ENCODE assay signal across 15 cellular contexts in genomic region chrX:76893930-76894329, GRCh38.
"Had no signal": no experiment of that assay in that cellular context is flagged by ENCODE, and none has a peak within 500 bp of the region (broad histone marks: within the 10 kb centered on the region; RNA-seq: fewer than 3 reads in every experiment).

No MANE protein-coding gene starts in this region.

- DNase-seq: activated CD4-positive, alpha-beta memory T cell treated with anti-CD3 and anti-CD28 coated beads, Interleukin-2, amount 10 ng/mL, durations not matched to agents 7 days and 5 days; activated CD4-positive, alpha-beta T cell treated with anti-CD3 and anti-CD28 coated beads for 36 hours; activated CD8-positive, alpha-beta memory T cell treated with anti-CD3 and anti-CD28 coated beads, Interleukin-2, amount 50 U/mL, for 4 hours; aorta; effector CD4-positive, alpha-beta T cell; left ventricle myocardium inferior; nephron progenitor cell; stimulated activated CD4-positive, alpha-beta T cell treated with anti-CD3 and anti-CD28 coated beads, Interleukin-4, amount 100 ng/mL, for 1 hour; stimulated activated CD8-positive, alpha-beta memory T cell treated with anti-CD3 and anti-CD28 coated beads, Interleukin-4, amount 100 ng/mL, for 48 hours; stimulated activated naive CD8-positive, alpha-beta T cell treated with anti-CD3 and anti-CD28 coated beads, Interleukin-15, Interleukin-2, amounts not matched to agents 100 U/mL and 50 U/mL, for 24 hours; upper lobe of left lung had no signal

- H3K27ac ChIP-seq: breast epithelium, gastroesophageal sphincter, left ventricle myocardium inferior, upper lobe of left lung, VCaP had no signal

- H3K9me3 Mint-ChIP-seq: activated CD4-positive, alpha-beta memory T cell treated with anti-CD3 and anti-CD28 coated beads, Interleukin-2, amount 10 ng/mL, durations not matched to agents 7 days and 5 days had no signal

- H3K4me3 ChIP-seq: breast epithelium, gastroesophageal sphincter, left ventricle myocardium inferior, upper lobe of left lung had no signal

- H3K9me3 ChIP-seq: gastroesophageal sphincter, left ventricle myocardium inferior had no signal

- H3K27ac Mint-ChIP-seq: activated CD4-positive, alpha-beta memory T cell treated with anti-CD3 and anti-CD28 coated beads, Interleukin-2, amount 10 ng/mL, durations not matched to agents 7 days and 5 days; activated CD4-positive, alpha-beta T cell treated with anti-CD3 and anti-CD28 coated beads for 36 hours; nephron progenitor cell had no signal

- H3K4me3 Mint-ChIP-seq: activated CD4-positive, alpha-beta memory T cell treated with anti-CD3 and anti-CD28 coated beads, Interleukin-2, amount 10 ng/mL, durations not matched to agents 7 days and 5 days; activated CD4-positive, alpha-beta T cell treated with anti-CD3 and anti-CD28 coated beads for 36 hours; nephron progenitor cell had no signal

- H3K36me3 ChIP-seq: breast epithelium, gastroesophageal sphincter, left ventricle myocardium inferior, upper lobe of left lung had no signal

- H3K4me1 ChIP-seq: breast epithelium, gastroesophageal sphincter, left ventricle myocardium inferior, upper lobe of left lung had no signal

- ATAC-seq: activated CD4-positive, alpha-beta T cell treated with anti-CD3 and anti-CD28 coated beads for 36 hours; gastroesophageal sphincter; stimulated activated naive CD8-positive, alpha-beta T cell treated with anti-CD3 and anti-CD28 coated beads, Interleukin-15, Interleukin-2, amounts not matched to agents 100 U/mL and 50 U/mL, for 24 hours had no signal

- H3K27me3 ChIP-seq: breast epithelium, gastroesophageal sphincter, upper lobe of left lung had no signal

- H3K27me3 Mint-ChIP-seq: activated CD4-positive, alpha-beta memory T cell treated with anti-CD3 and anti-CD28 coated beads, Interleukin-2, amount 10 ng/mL, durations not matched to agents 7 days and 5 days; activated CD4-positive, alpha-beta T cell treated with anti-CD3 and anti-CD28 coated beads for 36 hours had no signal

- FAIRE-seq: keratinocyte had no signal

- H3K4me1 Mint-ChIP-seq: activated CD4-positive, alpha-beta memory T cell treated with anti-CD3 and anti-CD28 coated beads, Interleukin-2, amount 10 ng/mL, durations not matched to agents 7 days and 5 days; activated CD4-positive, alpha-beta T cell treated with anti-CD3 and anti-CD28 coated beads for 36 hours; nephron progenitor cell had no signal
